Comparison of ENCODE assay signal across 10 cellular contexts in the genomic region with DNA sequence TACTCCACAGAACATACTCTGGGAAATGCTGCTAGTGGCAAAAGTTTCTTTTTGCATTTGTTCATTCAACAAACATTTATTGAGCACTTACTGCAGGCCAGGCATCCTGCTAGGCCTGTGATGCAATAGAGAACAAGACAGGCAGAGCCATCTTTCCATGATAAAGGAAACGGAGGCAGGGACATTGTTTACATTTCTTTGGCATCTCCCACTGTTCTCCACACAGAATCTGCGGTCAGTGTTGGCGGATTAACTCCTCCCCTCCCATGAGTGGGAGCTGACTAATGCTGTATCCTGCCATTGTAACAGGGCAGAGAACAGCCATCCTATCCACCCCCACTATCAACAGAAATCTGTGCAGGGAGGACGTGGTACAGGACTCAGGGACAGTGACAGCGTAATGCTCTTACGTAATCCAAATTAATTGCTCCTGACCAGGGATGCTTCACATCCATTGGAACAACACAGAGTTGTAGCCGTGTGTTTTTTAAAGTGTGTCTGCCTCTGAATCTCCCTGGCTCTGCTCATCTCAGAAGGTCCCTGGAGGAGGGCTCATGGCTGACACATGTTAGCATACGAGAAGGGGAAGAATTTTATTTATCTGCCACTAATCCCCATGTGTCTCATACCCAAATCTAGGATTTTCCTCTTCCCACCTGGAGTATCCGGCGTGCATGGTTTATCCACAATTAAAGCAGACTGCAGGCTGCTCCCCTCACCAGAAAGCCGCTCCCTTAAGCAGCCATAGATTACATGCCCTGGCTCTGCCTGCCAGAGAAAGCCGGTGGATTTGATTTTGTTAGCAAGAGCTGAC. TPM values are rescaled to one million over a fixed set of nuclear protein-coding genes. Genes with fewer than 3 reads are reported as not detected.
DNase-seq lines count a peak whose midpoint lies in the region; ATAC-seq and TF ChIP-seq lines count a peak whose summit lies in the region.
"Had no signal": no experiment of that assay in that cellular context is flagged by ENCODE, and none has a peak within 500 bp of the region (broad histone marks: within the 10 kb centered on the region; RNA-seq: fewer than 3 reads in every experiment).

No MANE protein-coding gene starts in this region.

- peak; percentile 89 for ATAC-seq in SK-N-SH treated with all-trans-retinoic acid at 6 μM for 48 hours
- no peak for ATAC-seq in HG03025 (IDR thresholded peaks at IDR 0.05; ENCODE audit: low FRiP score, unreplicated experiment)
- no peak for ATAC-seq in HG02763 (IDR thresholded peaks at IDR 0.05; ENCODE audit: unreplicated experiment)
- ATAC-seq: activated T-cell treated with anti-CD3 and anti-CD28 coated beads, Interleukin-2, amount 50 U/mL, for 4 hours had no signal

- DNase-seq in NCI-H345 (lab: John Stamatoyannopoulos, UW): peak; percentile 19
- DNase-seq in NCI-H345 treated with DMSO at 0.1 percent for 48 hours (lab: John Stamatoyannopoulos, UW; ENCODE audit: unreplicated experiment): no peak
- DNase-seq in glomerular endothelial cell (ENCODE audit: extremely low read depth, low read depth, low spot score): peak; percentile 70
- peak; percentile 45 for DNase-seq in superior temporal gyrus (ENCODE audit: extremely low spot score)
- DNase-seq in stimulated activated CD4-positive, alpha-beta T cell treated with anti-CD3 and anti-CD28 coated beads, Interleukin-1b, Interleukin-23, amount 100 ng/mL, for 48 hours: no peak
- DNase-seq: activated T-cell treated with anti-CD3 and anti-CD28 coated beads, Interleukin-2, amount 50 U/mL, for 4 hours; NCI-H2171 treated with DMSO at 0.1 percent for 48 hours had no signal

TF ChIP-seq in SK-N-SH treated with all-trans-retinoic acid at 6 μM for 48 hours, 23 proteins besides CTCF, POLR2A, EP300 and RAD21:
- no peak for TF ChIP-seq ZNF565 (CRISPR knock-in tag; conservative IDR thresholded peaks at IDR 0.05; ENCODE audit: low read depth)
- peak; percentile 38; the same call in 1 of the 2 replicates for TF ChIP-seq SNAI2 (CRISPR knock-in tag; IDR thresholded peaks at IDR 0.05)

RNA-seq across cellular contexts. Expression of a gene that starts 32.3 kb away (rescaled TPM):
- 17.4 and 23.8 TPM in 2 replicates for total RNA-seq in glomerular endothelial cell

Comparison
In these comparisons a context has a peak if more than half of its experiments do, and no peak if none do; other contexts are left out.
1. DNase-seq: peak in NCI-H345 (single experiment), glomerular endothelial cell (single experiment) and superior temporal gyrus (single experiment); none in NCI-H345 treated with DMSO at 0.1 percent for 48 hours (single experiment) and stimulated activated CD4-positive, alpha-beta T cell treated with anti-CD3 and anti-CD28 coated beads, Interleukin-1b, Interleukin-23, amount 100 ng/mL, for 48 hours (single experiment).